Comparison of ENCODE assay signal across 20 cellular contexts in the genomic region with DNA sequence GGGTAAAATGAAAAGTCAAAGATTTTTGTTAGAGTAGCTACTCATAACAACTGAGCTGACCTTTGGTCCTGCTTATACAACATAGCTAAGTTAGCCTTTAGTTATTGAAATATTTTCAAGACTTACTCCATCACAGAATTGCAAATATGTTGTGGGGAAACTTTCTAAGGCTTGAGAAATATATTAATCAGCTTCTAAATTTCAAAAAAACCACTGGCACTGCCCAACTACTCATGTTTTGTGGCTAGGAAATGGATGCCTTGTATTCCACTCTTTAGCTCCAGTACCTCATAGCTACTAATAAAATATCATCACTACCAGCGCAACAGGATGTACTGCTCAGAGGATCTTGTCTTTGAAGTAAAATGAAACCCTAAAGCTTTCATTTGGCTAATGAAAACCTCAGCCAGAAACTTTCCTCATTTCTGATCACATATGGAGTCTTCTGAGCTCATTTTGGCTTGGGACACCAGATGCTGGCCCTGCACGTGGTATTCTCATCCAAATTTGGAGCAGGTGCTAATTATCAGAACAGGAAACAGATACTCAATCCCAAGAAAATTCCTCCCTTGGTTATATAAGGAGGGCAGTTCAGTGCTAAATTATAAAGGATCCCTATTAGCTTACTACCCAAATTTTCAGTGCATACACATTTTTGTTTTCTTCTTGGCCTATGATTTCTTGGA.
DNase-seq lines count a peak whose midpoint lies in the region; ATAC-seq, FAIRE-seq and TF ChIP-seq lines count a peak whose summit lies in the region.
"Had no signal": no experiment of that assay in that cellular context is flagged by ENCODE, and none has a peak within 500 bp of the region (broad histone marks: within the 10 kb centered on the region; RNA-seq: fewer than 3 reads in every experiment).

No MANE protein-coding gene starts in this region.

- no peaks in the 10 kb centered on the region for H3K79me1 ChIP-seq in H1 (ENCODE audit: low read depth, low read length)

- intact Hi-C loops in pancreas (cut with DNase I) = no loop called here

- no peaks in the 10 kb centered on the region for H3K79me2 ChIP-seq in H1 (ENCODE audit: control insufficient read depth in 1 of 2, insufficient read depth in 2 of 2, low read length in 2 of 2)
- H3K79me2 ChIP-seq: parathyroid adenoma had no signal

- H3K27ac Mint-ChIP-seq in natural killer cell treated with Interleukin-12 subunit alpha and Interleukin-12 subunit beta and Interleukin-15 and Interleukin-18, amount 100 ng/mL, for 72 hours = no peak overlapping the region
- H3K27ac Mint-ChIP-seq: activated naive CD8-positive, alpha-beta T cell treated with anti-CD3 and anti-CD28 coated beads, Interleukin-2, amount 50 U/mL, for 24 hours; HFFc6 had no signal

- no peak overlapping the region for H4K91ac ChIP-seq in H1 (replicated peaks; ENCODE audit: insufficient read length, low read length)

- H2AK5ac ChIP-seq in H1 (ENCODE audit: low read depth, low read length) = no peak overlapping the region

- no peak for TF ChIP-seq EP300 in H1 (IDR thresholded peaks at IDR 0.05; ENCODE audit: borderline replicate concordance in 1 of 2, low read depth in 2 of 2, low read length in 2 of 2)

- peaks cover 13% of the 10 kb centered on the region for H3K36me3 Mint-ChIP-seq in natural killer cell treated with Interleukin-12 subunit alpha and Interleukin-12 subunit beta and Interleukin-15 and Interleukin-18, amount 100 ng/mL, for 72 hours
- H3K36me3 Mint-ChIP-seq: CD4-positive, alpha-beta memory T cell had no signal

- H3K23ac ChIP-seq in H1 (ENCODE audit: insufficient read length) = no peak overlapping the region

- H2BK20ac ChIP-seq in H1 (ENCODE audit: low read length) = no peak overlapping the region

- no peaks in the 10 kb centered on the region for H3K27me3 Mint-ChIP-seq in natural killer cell treated with Interleukin-12 subunit alpha and Interleukin-12 subunit beta and Interleukin-15 and Interleukin-18, amount 100 ng/mL, for 72 hours
- H3K27me3 Mint-ChIP-seq: CD4-positive, alpha-beta memory T cell had no signal

- H4K5ac ChIP-seq in H1 (ENCODE audit: insufficient read length, low read depth, low read length) = no peak overlapping the region

- H3K27me3 ChIP-seq in H1 (replicated peaks in 1 of 4; ENCODE audit: control insufficient read depth in 3 of 4, extremely low read depth in 1 of 4, insufficient read depth in 3 of 4, low read length in 3 of 4) (no peaks in the 10 kb centered on the region), muscle layer of duodenum (ENCODE audit: low read depth, low read length) (no peaks in the 10 kb centered on the region), pancreas (no peaks in the 10 kb centered on the region)

- ATAC-seq in GM21723 (IDR thresholded peaks at IDR 0.05; ENCODE audit: unreplicated experiment) = no peak
- no peak for ATAC-seq in natural killer cell treated with Interleukin-12 subunit alpha and Interleukin-12 subunit beta and Interleukin-15 and Interleukin-18, amount 100 ng/mL, for 72 hours
- no peak for ATAC-seq in pancreas
- ATAC-seq: activated naive CD8-positive, alpha-beta T cell treated with anti-CD3 and anti-CD28 coated beads, Interleukin-2, amount 50 U/mL, for 24 hours had no signal

- 92% methylated on average over 2 of the region's 2 CpGs; no CpG with 5 or more reads in 1 of the 2 experiments for WGBS in H1 (ENCODE audit: extremely low coverage in 1 of 2, insufficient coverage in 1 of 2, insufficient read length in 1 of 2, insufficient replicate concordance in 2 of 2, low coverage in 1 of 2, low lambda C conversion rate in 2 of 2, missing lambda C conversion rate in 1 of 2), 2 experiments
- 65 to 67% methylated on average over 2 of the region's 2 CpGs for WGBS in pancreas, 2 donors

- no peak overlapping the region for H2BK12ac ChIP-seq in H1 (ENCODE audit: low read depth, low read length)

- H3K4me2 ChIP-seq in H1 (ENCODE audit: insufficient read depth in 1 of 2, low read depth in 2 of 2, low read length in 2 of 2) = no peak overlapping the region
- H3K4me2 ChIP-seq: smooth muscle cell had no signal

- H4K8ac ChIP-seq in H1 (ENCODE audit: extremely low read depth, insufficient read depth, low read length) = no peak overlapping the region

- H3K4me3 ChIP-seq in H1 (ENCODE audit: extremely low read depth in 1 of 4, insufficient read depth in 2 of 4, low read depth in 3 of 4, low read length in 4 of 4) (no peak overlapping the region), muscle layer of duodenum (ENCODE audit: low read depth in 1 of 2, low read length in 2 of 2) (no peak overlapping the region), pancreas (no peak overlapping the region)
- H3K4me3 ChIP-seq: smooth muscle cell had no signal

- FAIRE-seq in H1 (lab: Jason Lieb, UNC) = no peak
- no peak for FAIRE-seq in pancreas (lab: Jason Lieb, UNC)

- CTCF ChIA-PET in H1 (lab: Charles Lee; ENCODE audit: partially characterized antibody) = no interaction called here

- no peak for TF ChIP-seq CTCF in H1 (IDR thresholded peaks at IDR 0.05; ENCODE audit: control extremely low read depth in 1 of 3, insufficient read depth in 1 of 3, low read depth in 1 of 3, low read length in 3 of 3)
- no peak for TF ChIP-seq CTCF in pancreas (IDR thresholded peaks at IDR 0.05)

- H2BK120ac ChIP-seq in H1 (replicated peaks; ENCODE audit: low read depth, low read length) = no peak overlapping the region

- no peak overlapping the region for H2BK5ac ChIP-seq in H1 (ENCODE audit: low read depth, low read length)

- H2AFZ ChIP-seq in H1 (ENCODE audit: low read length) = 0 out of 2 replicates have a peak overlapping the region, but pooled peaks have one; percentile 5
- H2AFZ ChIP-seq: parathyroid adenoma had no signal

- TF ChIP-seq RAD21 in H1 (IDR thresholded peaks at IDR 0.05 in 1 of 2, conservative IDR thresholded peaks at IDR 0.05 in 1 of 2; ENCODE audit: low read depth in 2 of 2, low read length in 2 of 2) = no peak

- H3K14ac ChIP-seq in H1 (ENCODE audit: insufficient read length) = no peak overlapping the region

- H3K56ac ChIP-seq in H1 (replicated peaks; ENCODE audit: insufficient read length, low read depth, low read length) = no peak overlapping the region

- no peaks in the 10 kb centered on the region for H3K23me2 ChIP-seq in H1 (ENCODE audit: low read depth, low read length)

- H3K4me3 Mint-ChIP-seq in natural killer cell treated with Interleukin-12 subunit alpha and Interleukin-12 subunit beta and Interleukin-15 and Interleukin-18, amount 100 ng/mL, for 72 hours = no peak overlapping the region
- H3K4me3 Mint-ChIP-seq: activated naive CD8-positive, alpha-beta T cell treated with anti-CD3 and anti-CD28 coated beads, Interleukin-2, amount 50 U/mL, for 24 hours; CD4-positive, alpha-beta memory T cell; HFFc6 had no signal

- H3K27ac ChIP-seq in H1 (ENCODE audit: low read depth, low read length) (no peak overlapping the region), muscle layer of duodenum (ENCODE audit: low read length) (peak overlapping the region; percentile 44), pancreas (no peak overlapping the region)
- H3K27ac ChIP-seq: HL-60, parathyroid adenoma, RWPE1 had no signal

- H3K9me3 Mint-ChIP-seq in natural killer cell treated with Interleukin-12 subunit alpha and Interleukin-12 subunit beta and Interleukin-15 and Interleukin-18, amount 100 ng/mL, for 72 hours = peaks cover 12% of the 10 kb centered on the region

- no peak overlapping the region for H3K4ac ChIP-seq in H1 (replicated peaks; ENCODE audit: insufficient read length, low read depth, low read length)

- POLR2A ChIA-PET in H1 (lab: Charles Lee; ENCODE audit: partially characterized antibody) = no interaction called here

- no peak overlapping the region for H2BK15ac ChIP-seq in H1 (ENCODE audit: low read length)

- no peaks in the 10 kb centered on the region for H3K4me1 Mint-ChIP-seq in natural killer cell treated with Interleukin-12 subunit alpha and Interleukin-12 subunit beta and Interleukin-15 and Interleukin-18, amount 100 ng/mL, for 72 hours (ENCODE audit: low read depth in 2 of 2)
- H3K4me1 Mint-ChIP-seq: activated naive CD8-positive, alpha-beta T cell treated with anti-CD3 and anti-CD28 coated beads, Interleukin-2, amount 50 U/mL, for 24 hours; CD4-positive, alpha-beta memory T cell had no signal

- H3K4me1 ChIP-seq in H1 (replicated peaks in 1 of 4; ENCODE audit: control insufficient read depth in 3 of 4, insufficient read depth in 4 of 4, low read length in 3 of 4) (peaks cover 0 to 2% (median under 1%) of the 10 kb centered on the region in 4 experiments; a peak in 3 of 7 replicates), muscle layer of duodenum (ENCODE audit: control insufficient read depth in 1 of 2, insufficient read depth in 2 of 2, low read length in 2 of 2) (no peaks in the 10 kb centered on the region), pancreas (no peaks in the 10 kb centered on the region)
- H3K4me1 ChIP-seq: parathyroid adenoma had no signal

- no peaks in the 10 kb centered on the region; a peak in 1 of 8 replicates for H3K36me3 ChIP-seq in H1 (ENCODE audit: control insufficient read depth in 2 of 4, insufficient read depth in 4 of 4, low read length in 3 of 4)
- no peaks in the 10 kb centered on the region for H3K36me3 ChIP-seq in muscle layer of duodenum (ENCODE audit: control insufficient read depth in 1 of 2, insufficient read depth in 2 of 2, low read length in 2 of 2)
- no peaks in the 10 kb centered on the region for H3K36me3 ChIP-seq in pancreas

- H3K9me3 ChIP-seq in H1 (ENCODE audit: insufficient read depth in 2 of 2, low read depth in 1 of 2, low read length in 1 of 2) = peaks cover 22 to 25% of the 10 kb centered on the region in 2 experiments
- peaks cover 6 to 20% of the 10 kb centered on the region in 2 donors for H3K9me3 ChIP-seq in muscle layer of duodenum (ENCODE audit: control insufficient read depth in 1 of 2, low read length in 2 of 2)
- no peaks in the 10 kb centered on the region for H3K9me3 ChIP-seq in pancreas

- peak; percentile 3 for DNase-seq in AG08396 (ENCODE audit: low spot score)
- DNase-seq in LHCN-M2 (ENCODE audit: low read depth) = peak; percentile 10
- DNase-seq in H1 (ENCODE audit: low read depth in 1 of 2, low spot score in 2 of 2) = no peak
- DNase-seq in 8988T = no peak
- no peak for DNase-seq in natural killer cell treated with Interleukin-12 subunit alpha and Interleukin-12 subunit beta and Interleukin-15 and Interleukin-18, amount 100 ng/mL, for 72 hours (ENCODE audit: low spot score)
- no peak for DNase-seq in pancreas
- DNase-seq: activated CD4-positive, alpha-beta T cell treated with anti-CD3 and anti-CD28 coated beads for 48 hours; activated effector memory CD4-positive, alpha-beta T cell treated with Interleukin-2 at 50 U/mL for 16 hours; activated naive CD8-positive, alpha-beta T cell treated with anti-CD3 and anti-CD28 coated beads, Interleukin-2, amount 50 U/mL, for 24 hours; caudate nucleus; CD4-positive, alpha-beta memory T cell; HFFc6; NCI-H2029 treated with DMSO at 0.1 percent for 48 hours; stimulated activated CD4-positive, alpha-beta T cell treated with anti-CD3 and anti-CD28 coated beads, Interleukin-4, amount 100 ng/mL, for 24 hours had no signal

- H3K18ac ChIP-seq in H1 (ENCODE audit: extremely low read depth, low read length) = no peak overlapping the region

- no peak for TF ChIP-seq POLR2A in H1 (IDR thresholded peaks at IDR 0.05; ENCODE audit: control extremely low read depth in 1 of 2, low read depth in 2 of 2, low read length in 2 of 2)

- H4K20me1 ChIP-seq in H1 (replicated peaks in 1 of 2; ENCODE audit: control insufficient read depth in 1 of 2, insufficient read depth in 2 of 2, low read length in 2 of 2) = no peaks in the 10 kb centered on the region

- no peak overlapping the region for H3K9ac ChIP-seq in H1 (replicated peaks in 1 of 4; ENCODE audit: extremely low read depth in 1 of 4, low read depth in 3 of 4, low read length in 3 of 4)
- H3K9ac ChIP-seq: parathyroid adenoma had no signal

Comparison
In these comparisons a context has a peak if more than half of its experiments do, and no peak if none do; other contexts are left out.
1. DNase-seq: peak in AG08396 (single experiment) and LHCN-M2 (single experiment); none in H1 (0 of 2), 8988T (single experiment), natural killer cell treated with Interleukin-12 subunit alpha and Interleukin-12 subunit beta and Interleukin-15 and Interleukin-18, amount 100 ng/mL, for 72 hours (single experiment) and pancreas (0 of 6).